ENCODE assay signal across 1 cellular context in genomic region chr3:105801397-105801796, GRCh38.
TF ChIP-seq lines count a peak whose summit lies in the region.

No MANE protein-coding gene starts in this region.

TF ChIP-seq in H1, 55 proteins besides CTCF, POLR2A, EP300 and RAD21 (continued from another document):
- TF ChIP-seq CHD7 (IDR thresholded peaks at IDR 0.05; ENCODE audit: insufficient replicate concordance, low read length) (no peak), GABPA (IDR thresholded peaks at IDR 0.05; ENCODE audit: borderline replicate concordance, insufficient read depth, low read length) (no peak)
